5 cellular contexts compared by ENCODE assay signal in genomic region chr9:3157011-3157410, GRCh38.
"Had no signal": no experiment of that assay in that cellular context is flagged by ENCODE, and none has a peak within 500 bp of the region (broad histone marks: within the 10 kb centered on the region; RNA-seq: fewer than 3 reads in every experiment).

No MANE protein-coding gene starts in this region.

- DNase-seq: IMR-90, KBM-7, KG1 had no signal

- H3K4me3 ChIP-seq: K562 had no signal

- ATAC-seq: HepG2, K562 had no signal
